1 cellular context compared by ENCODE assay signal in genomic region chr10:17659328-17659727, GRCh38.
TF ChIP-seq lines count a peak whose summit lies in the region.

No MANE protein-coding gene starts in this region.

TF ChIP-seq in IMR-90, 13 proteins besides CTCF, POLR2A, EP300 and RAD21:
- TF ChIP-seq RFX5 (IDR thresholded peaks at IDR 0.05; ENCODE audit: low read depth, low read length) (no peak), NFE2L2 (IDR thresholded peaks at IDR 0.05; ENCODE audit: low read depth, low read length) (no peak), CEBPB (IDR thresholded peaks at IDR 0.05; ENCODE audit: low read depth, low read length) (no peak), USF2 (IDR thresholded peaks at IDR 0.05; ENCODE audit: low read depth, low read length) (no peak), SMC3 (IDR thresholded peaks at IDR 0.05; ENCODE audit: low read depth, low read length) (no peak), CHD1 (IDR thresholded peaks at IDR 0.05; ENCODE audit: low read depth, low read length) (no peak), MAFK (IDR thresholded peaks at IDR 0.05; ENCODE audit: low read depth, low read length) (no peak), FOS (IDR thresholded peaks at IDR 0.05; ENCODE audit: low read depth, low read length) (no peak), MXI1 (IDR thresholded peaks at IDR 0.05; ENCODE audit: borderline replicate concordance, low read depth, low read length) (no peak), MAZ (IDR thresholded peaks at IDR 0.05; ENCODE audit: borderline replicate concordance, low read depth, low read length) (no peak), BHLHE40 (IDR thresholded peaks at IDR 0.05; ENCODE audit: low read depth, low read length) (no peak), RCOR1 (IDR thresholded peaks at IDR 0.05; ENCODE audit: insufficient replicate concordance, low read length) (no peak)
- TF ChIP-seq, protein P1, sequence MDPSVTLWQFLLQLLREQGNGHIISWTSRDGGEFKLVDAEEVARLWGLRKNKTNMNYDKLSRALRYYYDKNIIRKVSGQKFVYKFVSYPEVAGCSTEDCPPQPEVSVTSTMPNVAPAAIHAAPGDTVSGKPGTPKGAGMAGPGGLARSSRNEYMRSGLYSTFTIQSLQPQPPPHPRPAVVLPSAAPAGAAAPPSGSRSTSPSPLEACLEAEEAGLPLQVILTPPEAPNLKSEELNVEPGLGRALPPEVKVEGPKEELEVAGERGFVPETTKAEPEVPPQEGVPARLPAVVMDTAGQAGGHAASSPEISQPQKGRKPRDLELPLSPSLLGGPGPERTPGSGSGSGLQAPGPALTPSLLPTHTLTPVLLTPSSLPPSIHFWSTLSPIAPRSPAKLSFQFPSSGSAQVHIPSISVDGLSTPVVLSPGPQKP (IDR thresholded peaks at IDR 0.05; ENCODE audit: borderline replicate concordance, low read depth, low read length), result no peak
